8 cellular contexts compared by ENCODE assay signal in genomic region chr12:48104531-48104930, GRCh38. TPM values are rescaled to one million over a fixed set of nuclear protein-coding genes. Genes with fewer than 3 reads are reported as not detected.
DNase-seq lines count a peak whose midpoint lies in the region; ATAC-seq and TF ChIP-seq lines count a peak whose summit lies in the region.

No MANE protein-coding gene starts in this region.

- POLR2A ChIA-PET in HCT116 (lab: Charles Lee), result no interaction called here

- TF ChIP-seq POLR2A in HCT116 (IDR thresholded peaks at IDR 0.05; ENCODE audit: borderline replicate concordance, extremely low read depth, insufficient read depth, insufficient read length), result no peak

- H3K9me2 ChIP-seq in HCT116 (ENCODE audit: insufficient read depth), result no peaks in the 10 kb centered on the region

- no peak for ATAC-seq in HCT116
- no peak for ATAC-seq in lower lobe of right lung
- no peak for ATAC-seq in GM21390 (IDR thresholded peaks at IDR 0.05; ENCODE audit: unreplicated experiment)
- ATAC-seq in HG03457 (IDR thresholded peaks at IDR 0.05; ENCODE audit: unreplicated experiment), result no peak

- peak overlapping the region; percentile 91 for H3K4me3 ChIP-seq in AG10803 (ENCODE audit: low read length)
- H3K4me3 ChIP-seq in HCT116 (replicated peaks in 1 of 2; ENCODE audit: low read depth in 1 of 2, low read length in 2 of 2), result peak overlapping the region; percentile 79 to 86
- H3K4me3 ChIP-seq in adipocyte (ENCODE audit: low read length), result peak overlapping the region; percentile 94
- peak overlapping the region; percentile 95 for H3K4me3 ChIP-seq in lower lobe of right lung

- H3K36me3 ChIP-seq in HCT116 (ENCODE audit: control insufficient read depth in 1 of 2, insufficient read depth in 2 of 2, low read length in 2 of 2) (no peaks in the 10 kb centered on the region), adipocyte (ENCODE audit: control insufficient read depth, insufficient read depth, low read length, severe bottlenecking) (no peaks in the 10 kb centered on the region), lower lobe of right lung (no peaks in the 10 kb centered on the region)

- peak overlapping the region; percentile 87 for H3K4me2 ChIP-seq in HCT116 (ENCODE audit: low read length)

- no peak for TF ChIP-seq RAD21 in HCT116 (IDR thresholded peaks at IDR 0.05; ENCODE audit: low read depth)

- no peak for TF ChIP-seq CTCF in AG10803 (conservative IDR thresholded peaks at IDR 0.05; ENCODE audit: low read length)
- no peak for TF ChIP-seq CTCF in HCT116 (IDR thresholded peaks at IDR 0.05 in 2 of 3, conservative IDR thresholded peaks at IDR 0.05 in 1 of 3; ENCODE audit: borderline replicate concordance in 1 of 3, insufficient read depth in 1 of 3, low read depth in 2 of 3, low read length in 2 of 3)
- no peak for TF ChIP-seq CTCF in lower lobe of right lung (IDR thresholded peaks at IDR 0.05)

- peaks cover 10 to 16% of the 10 kb centered on the region in 2 experiments for H3K4me1 ChIP-seq in HCT116 (ENCODE audit: control insufficient read depth in 1 of 2, insufficient read depth in 2 of 2, low read length in 2 of 2)
- H3K4me1 ChIP-seq in adipocyte (ENCODE audit: control insufficient read depth, insufficient read depth, low read length), result peaks cover 19% of the 10 kb centered on the region
- peaks cover 18% of the 10 kb centered on the region for H3K4me1 ChIP-seq in lower lobe of right lung

- no peaks in the 10 kb centered on the region for H3K9me3 ChIP-seq in HCT116 (ENCODE audit: control insufficient read depth in 1 of 2, insufficient read depth in 1 of 2, low read depth in 1 of 2, low read length in 2 of 2)
- H3K9me3 ChIP-seq in adipocyte (ENCODE audit: control insufficient read depth, low read length), result no peaks in the 10 kb centered on the region
- H3K9me3 ChIP-seq in lower lobe of right lung, result no peaks in the 10 kb centered on the region

- peak overlapping the region; percentile 92 for H3K9ac ChIP-seq in HCT116 (ENCODE audit: low read length)
- peak overlapping the region; percentile 96 for H3K9ac ChIP-seq in adipocyte (ENCODE audit: low read length)

- BruUV-seq in HCT116 (replicated peaks; lab: Mats Ljungman, UMichigan), result no TSS peak

- no peak for DNase-seq in AG10803 (ENCODE audit: low read depth)
- no peak for DNase-seq in HCT116 (ENCODE audit: low read depth, low spot score)
- no peak for DNase-seq in adipocyte (ENCODE audit: low read depth)
- DNase-seq in lower lobe of right lung, result no peak
- DNase-seq in iPS-NIHi7 (ENCODE audit: extremely low spot score), result no peak
- DNase-seq in GOT3 (lab: John Stamatoyannopoulos, UW), result no peak

- H3K27me3 ChIP-seq in HCT116 (ENCODE audit: insufficient read depth, low read length) (no peaks in the 10 kb centered on the region), adipocyte (replicated peaks; ENCODE audit: control insufficient read depth, insufficient read depth, low read length) (no peaks in the 10 kb centered on the region), lower lobe of right lung (ENCODE audit: low read depth) (no peaks in the 10 kb centered on the region)

- no peak overlapping the region for H2AFZ ChIP-seq in HCT116 (ENCODE audit: low read depth, low read length, poor library complexity, severe bottlenecking)

- RAD21 ChIA-PET in HCT116 (lab: Charles Lee; ENCODE audit: low non-redundant PET in 1 of 2, low total read pairs in 2 of 2, uncharacterized antibody in 2 of 2, unreplicated experiment in 2 of 2), result no interaction called here

- intact Hi-C loops in HCT116 (cut with micrococcal nuclease) (no loop called here), lower lobe of right lung (cut with DNase I) (no loop called here)

- peaks cover 62% of the 10 kb centered on the region for H3K79me2 ChIP-seq in HCT116 (ENCODE audit: insufficient read depth, low read length)

- H3K27ac ChIP-seq in HCT116 (ENCODE audit: low read depth, low read length) (no peak overlapping the region), lower lobe of right lung (no peak overlapping the region)

- no peaks in the 10 kb centered on the region for H4K20me1 ChIP-seq in HCT116 (ENCODE audit: insufficient read depth)

- CTCF ChIA-PET in HCT116 (lab: Charles Lee), result no interaction called here

TF ChIP-seq in HCT116, 20 proteins besides CTCF, POLR2A, EP300 and RAD21:
- TF ChIP-seq SRF (IDR thresholded peaks at IDR 0.05; ENCODE audit: low read depth) (no peak), EZH2 (IDR thresholded peaks at IDR 0.05) (no peak), ELF1 (IDR thresholded peaks at IDR 0.05; ENCODE audit: borderline replicate concordance, low read depth) (no peak), TCF7L2 (IDR thresholded peaks at IDR 0.05; ENCODE audit: borderline replicate concordance, extremely low read depth, insufficient read depth, insufficient read length) (no peak), EGR1 (IDR thresholded peaks at IDR 0.05; ENCODE audit: low read depth) (no peak)
TF ChIP-seq in HCT116: peak in this region for 0.

RNA-seq across cellular contexts. Expression of gene SENP1, which starts 1.3 kb away (rescaled TPM):
- 17.7 TPM for total RNA-seq in HCT116 (2021; ENCODE audit: unreplicated experiment)
- polyA plus RNA-seq in HCT116 (2012), result 3.4 and 4.7 TPM in 2 replicates
- 17.2 TPM for total RNA-seq in lower lobe of right lung

RNA-seq across cellular contexts. Expression of gene PFKM, which starts 14.6 kb away (rescaled TPM):
- 144 TPM for total RNA-seq in HCT116 (2021; ENCODE audit: unreplicated experiment)
- polyA plus RNA-seq in HCT116 (2012), result 77.6 and 87.3 TPM in 2 replicates
- 39.1 TPM for total RNA-seq in lower lobe of right lung

RNA-seq across cellular contexts. Expression of gene ASB8, which starts 52.8 kb away (rescaled TPM):
- total RNA-seq in HCT116 (2021; ENCODE audit: unreplicated experiment) (14.0 TPM), lower lobe of right lung (40.9 TPM)
- 7.7 and 12.9 TPM in 2 replicates for polyA plus RNA-seq in HCT116 (2012)
